19 cellular contexts compared by ENCODE assay signal in the genomic region with DNA sequence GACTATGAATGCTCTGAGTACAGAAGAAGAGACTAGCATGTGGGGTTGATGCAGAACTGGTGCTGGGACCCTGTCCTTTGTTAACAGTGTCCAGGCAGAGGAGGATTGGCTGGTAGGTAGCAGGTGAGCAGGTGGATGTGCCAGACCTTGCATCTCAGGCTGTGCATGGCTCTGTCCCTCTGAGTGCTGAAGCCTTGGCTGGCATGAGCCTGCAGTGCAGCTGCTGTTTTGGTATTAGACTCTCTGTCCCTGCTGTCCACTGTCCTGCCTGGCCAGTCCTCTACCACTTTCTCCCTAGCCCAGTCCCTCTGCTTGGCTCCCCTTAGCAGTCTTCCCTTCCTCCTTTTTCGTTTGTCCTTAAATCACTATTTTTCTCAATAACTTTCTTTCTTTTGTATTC.
A peak's percentile ranks its signal among the peaks of the same experiment; 100 is the strongest.
DNase-seq lines count a peak whose midpoint lies in the region; ATAC-seq and TF ChIP-seq lines count a peak whose summit lies in the region.
"Had no signal": no experiment of that assay in that cellular context is flagged by ENCODE, and none has a peak within 500 bp of the region (broad histone marks: within the 10 kb centered on the region; RNA-seq: fewer than 3 reads in every experiment).

No MANE protein-coding gene starts in this region.

- H2AFZ ChIP-seq in GM23338: 0 out of 2 replicates have a peak overlapping the region, but pooled peaks have one; percentile 18
- H2AFZ ChIP-seq in GM23248: no peak overlapping the region

- H3K27me3 Mint-ChIP-seq in GM23338 (ENCODE audit: insufficient read depth, low read depth, poor library complexity) (peaks cover 2% of the 10 kb centered on the region), progenitor cell of endocrine pancreas (peaks cover 26% of the 10 kb centered on the region)

- ATAC-seq in GM23338: no peak
- peak; percentile 17; the same call in 1 of the 3 replicates for ATAC-seq in RWPE2 (ENCODE audit: low read depth)
- ATAC-seq in foreskin keratinocyte: peak; percentile 5
- peak; percentile 45 to 55 (median 52) for ATAC-seq in psoas muscle
- ATAC-seq in GM21526 (IDR thresholded peaks at IDR 0.05; ENCODE audit: low FRiP score, unreplicated experiment): no peak
- ATAC-seq: CD8-positive, alpha-beta T cell had no signal

- H3K27ac ChIP-seq in GM23338 (ENCODE audit: low read depth) (peak overlapping the region; percentile 78; the same call in 1 of the 2 replicates), RWPE2 (ENCODE audit: poor library complexity, severe bottlenecking) (no peak overlapping the region), foreskin keratinocyte (no peak overlapping the region), psoas muscle (no peak overlapping the region), GM23248 (no peak overlapping the region)

- H3K4me3 ChIP-seq in GM23338 (no peak overlapping the region), RWPE2 (ENCODE audit: severe bottlenecking) (no peak overlapping the region), psoas muscle (no peak overlapping the region), GM23248 (no peak overlapping the region)

- 9 to 29% (median 13%) methylated on average over 1 of the region's 1 CpG for WGBS in psoas muscle, 3 donors
- WGBS in GM23248 (ENCODE audit: low coverage in 1 of 2, low lambda C conversion rate in 2 of 2, missing lambda C conversion rate in 2 of 2), 2 experiments: 19 to 38% methylated on average over 1 of the region's 1 CpG

- intact Hi-C loops in psoas muscle (cut with DNase I): no loop called here

- H3K4me2 ChIP-seq in GM23338 (peak overlapping the region; percentile 58; the same call in 1 of the 2 replicates), GM23248 (ENCODE audit: unreplicated experiment) (no peak overlapping the region)

- TF ChIP-seq CTCF in GM23338 (conservative IDR thresholded peaks at IDR 0.05; ENCODE audit: low read depth in 2 of 2) (no peak), RWPE2 (IDR thresholded peaks at IDR 0.05; ENCODE audit: poor library complexity, severe bottlenecking) (no peak), foreskin keratinocyte (conservative IDR thresholded peaks at IDR 0.05) (no peak), psoas muscle (IDR thresholded peaks at IDR 0.05) (no peak), progenitor cell of endocrine pancreas (IDR thresholded peaks at IDR 0.05; ENCODE audit: unreplicated experiment) (no peak)

- H4K20me1 ChIP-seq in GM23338 (replicated peaks; ENCODE audit: insufficient read depth) (no peaks in the 10 kb centered on the region), GM23248 (ENCODE audit: insufficient read depth) (no peaks in the 10 kb centered on the region)

- H3K9me2 ChIP-seq in GM23338 (ENCODE audit: insufficient read depth) (0 out of 2 replicates have a peak, but pooled peaks cover 4% of the 10 kb centered on the region), GM23248 (ENCODE audit: insufficient read depth) (no peaks in the 10 kb centered on the region)

- H3K9me3 ChIP-seq in RWPE2 (ENCODE audit: severe bottlenecking) (no peaks in the 10 kb centered on the region), psoas muscle (no peaks in the 10 kb centered on the region), GM23248 (ENCODE audit: low read depth) (no peaks in the 10 kb centered on the region)

- in situ Hi-C loops in GM23248 (cut with MboI): no loop called here

- H3K27me3 ChIP-seq in GM23338 (ENCODE audit: insufficient read depth): no peaks in the 10 kb centered on the region
- H3K27me3 ChIP-seq in RWPE2 (ENCODE audit: insufficient read depth, poor library complexity, severe bottlenecking): no peaks in the 10 kb centered on the region
- H3K27me3 ChIP-seq in foreskin keratinocyte: peaks cover 12% of the 10 kb centered on the region
- no peaks in the 10 kb centered on the region for H3K27me3 ChIP-seq in psoas muscle (ENCODE audit: insufficient read depth in 3 of 3, low read length in 2 of 3)
- peaks cover 39% of the 10 kb centered on the region for H3K27me3 ChIP-seq in GM23248 (replicated peaks; ENCODE audit: insufficient read depth)

- H3K36me3 Mint-ChIP-seq in GM23338 (ENCODE audit: low read depth): no peaks in the 10 kb centered on the region
- H3K36me3 Mint-ChIP-seq in progenitor cell of endocrine pancreas (ENCODE audit: insufficient read depth): no peaks in the 10 kb centered on the region
- H3K36me3 Mint-ChIP-seq: CD8-positive, alpha-beta T cell had no signal

- H3F3A ChIP-seq in GM23338 (replicated peaks; ENCODE audit: low read depth) (no peaks in the 10 kb centered on the region), GM23248 (ENCODE audit: insufficient read depth) (no peaks in the 10 kb centered on the region)

- H3K79me2 ChIP-seq in GM23338 (replicated peaks; ENCODE audit: insufficient read depth): no peaks in the 10 kb centered on the region
- no peaks in the 10 kb centered on the region for H3K79me2 ChIP-seq in GM23248 (ENCODE audit: insufficient read depth)

- no peaks in the 10 kb centered on the region for H3K9me3 Mint-ChIP-seq in GM23338
- H3K9me3 Mint-ChIP-seq in progenitor cell of endocrine pancreas (ENCODE audit: low read depth): no peaks in the 10 kb centered on the region
- H3K9me3 Mint-ChIP-seq: CD8-positive, alpha-beta T cell; HFFc6 had no signal

- H3K9ac ChIP-seq in GM23248: no peak overlapping the region

- DNase-seq in GM23338 (ENCODE audit: low spot score) (no peak), RWPE2 (ENCODE audit: low spot score) (no peak), foreskin keratinocyte (no peak), psoas muscle (no peak), GM23248 (no peak), kidney glomerular epithelial cell (lab: John Stamatoyannopoulos, UW) (no peak), progenitor cell of endocrine pancreas (ENCODE audit: low spot score, unreplicated experiment) (no peak)
- DNase-seq: ACHN; CD8-positive, alpha-beta T cell; HFFc6; MM.1S; NCI-H1048; NCI-H1417 treated with DMSO at 0.1 percent for 48 hours; NCI-H187 treated with DMSO at 0.1 percent for 48 hours; NCI-H2107; NCI-H524; NCI-H774; SHP77 had no signal

- H3K4me1 ChIP-seq in GM23338 (ENCODE audit: insufficient read depth): peaks cover 11% of the 10 kb centered on the region
- peaks cover 3% of the 10 kb centered on the region for H3K4me1 ChIP-seq in RWPE2 (ENCODE audit: insufficient read depth, poor library complexity, severe bottlenecking)
- H3K4me1 ChIP-seq in foreskin keratinocyte: peaks cover 7% of the 10 kb centered on the region
- H3K4me1 ChIP-seq in psoas muscle: peaks cover 8% of the 10 kb centered on the region
- no peaks in the 10 kb centered on the region for H3K4me1 ChIP-seq in GM23248 (ENCODE audit: insufficient read depth)

- H3K27ac Mint-ChIP-seq in GM23338 (0 out of 2 replicates have a peak overlapping the region, but pooled peaks have one; percentile 24), progenitor cell of endocrine pancreas (no peak overlapping the region)
- H3K27ac Mint-ChIP-seq: CD8-positive, alpha-beta T cell; HFFc6 had no signal

- no peak overlapping the region for H3K4me3 Mint-ChIP-seq in GM23338
- no peak overlapping the region for H3K4me3 Mint-ChIP-seq in progenitor cell of endocrine pancreas (ENCODE audit: low read depth)
- H3K4me3 Mint-ChIP-seq: CD8-positive, alpha-beta T cell; HFFc6 had no signal

- H3K4me1 Mint-ChIP-seq in GM23338: peaks cover 38% of the 10 kb centered on the region
- peaks cover 8% of the 10 kb centered on the region for H3K4me1 Mint-ChIP-seq in progenitor cell of endocrine pancreas (ENCODE audit: low read depth)

- no peaks in the 10 kb centered on the region for H3K36me3 ChIP-seq in GM23338 (ENCODE audit: insufficient read depth)
- no peaks in the 10 kb centered on the region for H3K36me3 ChIP-seq in RWPE2 (ENCODE audit: low read depth)
- H3K36me3 ChIP-seq in psoas muscle (ENCODE audit: insufficient read depth in 1 of 2, low read depth in 1 of 2): no peaks in the 10 kb centered on the region
- no peaks in the 10 kb centered on the region for H3K36me3 ChIP-seq in GM23248 (ENCODE audit: low read depth)

TF ChIP-seq in GM23338, 12 proteins besides CTCF, POLR2A, EP300 and RAD21:
- TF ChIP-seq EZH2phosphoT487 (IDR thresholded peaks at IDR 0.05; ENCODE audit: unreplicated experiment): no peak

Comparison
In these comparisons a context has a peak if more than half of its experiments do, and no peak if none do; other contexts are left out.
1. ATAC-seq: peak in RWPE2 (single experiment), foreskin keratinocyte (single experiment) and psoas muscle (4 of 4); none in GM23338 (single experiment) and GM21526 (single experiment).